1 cellular context compared by ENCODE assay signal in the genomic region with DNA sequence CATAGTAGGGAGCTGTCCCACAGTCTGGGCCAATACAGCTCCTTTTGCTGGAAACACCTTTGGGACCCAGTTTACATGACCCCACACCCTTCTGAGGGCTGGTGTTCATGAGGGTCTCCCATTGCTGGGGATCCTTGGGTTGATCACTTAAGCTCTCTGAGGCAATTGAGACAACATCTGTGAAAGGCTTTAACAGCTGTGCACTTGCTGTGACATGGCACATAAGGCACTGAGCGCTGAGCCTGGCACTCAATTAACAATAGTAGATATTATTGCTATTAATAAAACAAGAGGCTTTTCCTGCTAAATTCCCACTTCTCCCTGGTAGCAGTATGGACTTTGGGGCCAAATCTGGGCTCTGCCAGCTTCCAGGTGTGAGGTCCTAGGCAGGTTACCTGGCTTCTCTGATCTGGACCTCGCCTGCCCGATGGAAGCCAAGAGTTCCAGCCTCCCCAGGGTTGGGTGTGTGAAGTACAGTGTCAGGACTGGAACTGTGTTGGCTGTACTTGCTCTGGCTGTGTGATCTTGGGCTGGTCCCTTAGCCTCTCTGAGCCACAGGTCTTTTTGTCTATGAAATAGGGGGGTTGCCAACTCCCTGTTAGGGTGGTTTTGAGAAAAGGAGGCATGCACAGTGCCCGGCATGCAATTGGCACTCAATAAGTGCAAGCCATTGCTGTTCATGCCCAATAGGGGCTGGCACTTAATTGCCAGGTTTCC.
TF ChIP-seq lines count a peak whose summit lies in the region.

No MANE protein-coding gene starts in this region.

TF ChIP-seq in liver, 16 proteins besides CTCF, POLR2A, EP300 and RAD21 (continued from another document):
- TF ChIP-seq, protein P1, sequence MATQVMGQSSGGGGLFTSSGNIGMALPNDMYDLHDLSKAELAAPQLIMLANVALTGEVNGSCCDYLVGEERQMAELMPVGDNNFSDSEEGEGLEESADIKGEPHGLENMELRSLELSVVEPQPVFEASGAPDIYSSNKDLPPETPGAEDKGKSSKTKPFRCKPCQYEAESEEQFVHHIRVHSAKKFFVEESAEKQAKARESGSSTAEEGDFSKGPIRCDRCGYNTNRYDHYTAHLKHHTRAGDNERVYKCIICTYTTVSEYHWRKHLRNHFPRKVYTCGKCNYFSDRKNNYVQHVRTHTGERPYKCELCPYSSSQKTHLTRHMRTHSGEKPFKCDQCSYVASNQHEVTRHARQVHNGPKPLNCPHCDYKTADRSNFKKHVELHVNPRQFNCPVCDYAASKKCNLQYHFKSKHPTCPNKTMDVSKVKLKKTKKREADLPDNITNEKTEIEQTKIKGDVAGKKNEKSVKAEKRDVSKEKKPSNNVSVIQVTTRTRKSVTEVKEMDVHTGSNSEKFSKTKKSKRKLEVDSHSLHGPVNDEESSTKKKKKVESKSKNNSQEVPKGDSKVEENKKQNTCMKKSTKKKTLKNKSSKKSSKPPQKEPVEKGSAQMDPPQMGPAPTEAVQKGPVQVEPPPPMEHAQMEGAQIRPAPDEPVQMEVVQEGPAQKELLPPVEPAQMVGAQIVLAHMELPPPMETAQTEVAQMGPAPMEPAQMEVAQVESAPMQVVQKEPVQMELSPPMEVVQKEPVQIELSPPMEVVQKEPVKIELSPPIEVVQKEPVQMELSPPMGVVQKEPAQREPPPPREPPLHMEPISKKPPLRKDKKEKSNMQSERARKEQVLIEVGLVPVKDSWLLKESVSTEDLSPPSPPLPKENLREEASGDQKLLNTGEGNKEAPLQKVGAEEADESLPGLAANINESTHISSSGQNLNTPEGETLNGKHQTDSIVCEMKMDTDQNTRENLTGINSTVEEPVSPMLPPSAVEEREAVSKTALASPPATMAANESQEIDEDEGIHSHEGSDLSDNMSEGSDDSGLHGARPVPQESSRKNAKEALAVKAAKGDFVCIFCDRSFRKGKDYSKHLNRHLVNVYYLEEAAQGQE (IDR thresholded peaks at IDR 0.05), result no peak
- no peak for TF ChIP-seq JUND (IDR thresholded peaks at IDR 0.05)
- no peak for TF ChIP-seq YY1 (IDR thresholded peaks at IDR 0.05)
TF ChIP-seq in liver: peak in this region for 0.
